In genomic region chr10:79982486-79982800, GRCh38 we compare ENCODE assay signal across 8 cellular contexts. TPM values are rescaled to one million over a fixed set of nuclear protein-coding genes. Genes with fewer than 3 reads are reported as not detected.
DNase-seq lines count a peak whose midpoint lies in the region; ATAC-seq and TF ChIP-seq lines count a peak whose summit lies in the region.

No MANE protein-coding gene starts in this region.

- H3K27me3 Mint-ChIP-seq in activated T-cell treated with anti-CD3 and anti-CD28 coated beads, Interleukin-2, amount 50 U/mL, for 24 hours: peaks cover 85% of the 10 kb centered on the region

- WGBS in mammary epithelial cell (ENCODE audit: low coverage, missing lambda C conversion rate): 12% methylated on average over 11 of the region's 11 CpGs

- peaks cover 3% of the 10 kb centered on the region for H3K9me3 ChIP-seq in mammary epithelial cell (replicated peaks; ENCODE audit: insufficient read depth, low read length)
- no peaks in the 10 kb centered on the region for H3K9me3 ChIP-seq in lower lobe of right lung
- no peaks in the 10 kb centered on the region for H3K9me3 ChIP-seq in tibial artery

- ATAC-seq in lower lobe of right lung: no peak

- DNase-seq in activated T-cell treated with anti-CD3 and anti-CD28 coated beads for 48 hours (ENCODE audit: low read depth) (peak; percentile 15), mammary epithelial cell (peak; percentile 4), lower lobe of right lung (no peak), tibial artery (no peak), HUDEP-2 (lab: John Stamatoyannopoulos, UW; ENCODE audit: unreplicated experiment in 76 of 76) (no peak), COLO668 (lab: John Stamatoyannopoulos, UW; ENCODE audit: unreplicated experiment) (no peak)
- no peak for DNase-seq in activated T-cell treated with anti-CD3 and anti-CD28 coated beads, Interleukin-2, amount 50 U/mL, for 24 hours
- no peak for DNase-seq in activated CD4-positive, CD25-positive, alpha-beta regulatory T cell (lab: John Stamatoyannopoulos, UW)

- BruUV-seq in mammary epithelial cell (replicated peaks; lab: Mats Ljungman, UMichigan): no TSS peak

- no peaks in the 10 kb centered on the region for H3K79me2 ChIP-seq in mammary epithelial cell (ENCODE audit: insufficient read depth, low read length)

- H3K36me3 ChIP-seq in mammary epithelial cell (ENCODE audit: insufficient read depth, low read length): no peaks in the 10 kb centered on the region
- H3K36me3 ChIP-seq in lower lobe of right lung: no peaks in the 10 kb centered on the region
- H3K36me3 ChIP-seq in tibial artery: no peaks in the 10 kb centered on the region

- H3K9me3 Mint-ChIP-seq in activated T-cell treated with anti-CD3 and anti-CD28 coated beads, Interleukin-2, amount 50 U/mL, for 24 hours: no peaks in the 10 kb centered on the region

- dilution Hi-C loops in mammary epithelial cell (cut with HindIII; ENCODE audit: low sequenced_read_pairs): no loop called here

- H3K27me3 ChIP-seq in mammary epithelial cell (ENCODE audit: insufficient read depth, low read length) (peaks cover 16% of the 10 kb centered on the region), lower lobe of right lung (ENCODE audit: low read depth) (peaks cover 13% of the 10 kb centered on the region), tibial artery (peaks cover 0 to 4% of the 10 kb centered on the region in 2 donors)

- no peaks in the 10 kb centered on the region for H4K20me1 ChIP-seq in mammary epithelial cell (ENCODE audit: insufficient read depth, low read length)

- H3K4me1 ChIP-seq in mammary epithelial cell (ENCODE audit: insufficient read depth, low read length): peaks cover 20% of the 10 kb centered on the region
- H3K4me1 ChIP-seq in lower lobe of right lung: peaks cover 17% of the 10 kb centered on the region
- H3K4me1 ChIP-seq in tibial artery: peaks cover 0 to 29% (median 5%) of the 10 kb centered on the region in 4 donors

- H3K27ac Mint-ChIP-seq in activated T-cell treated with anti-CD3 and anti-CD28 coated beads, Interleukin-2, amount 50 U/mL, for 24 hours: no peak overlapping the region

- peak overlapping the region; percentile 98 for H3K4me2 ChIP-seq in mammary epithelial cell (ENCODE audit: insufficient read depth, low read depth, low read length)

- no peak overlapping the region for H3K27ac ChIP-seq in mammary epithelial cell (ENCODE audit: insufficient read depth, low read depth, low read length)
- peak overlapping the region; percentile 92 for H3K27ac ChIP-seq in lower lobe of right lung
- peak overlapping the region; percentile 82 to 98 for H3K27ac ChIP-seq in tibial artery

- TF ChIP-seq CTCF in mammary epithelial cell (conservative IDR thresholded peaks at IDR 0.05 in 1 of 2, IDR thresholded peaks at IDR 0.05 in 1 of 2; ENCODE audit: extremely low read depth in 1 of 2, insufficient read depth in 1 of 2, low read depth in 1 of 2, low read length in 2 of 2): no peak
- no peak for TF ChIP-seq CTCF in lower lobe of right lung (IDR thresholded peaks at IDR 0.05)
- TF ChIP-seq CTCF in tibial artery (IDR thresholded peaks at IDR 0.05): no peak

- peak overlapping the region; percentile 91 for H2AFZ ChIP-seq in mammary epithelial cell (ENCODE audit: low read depth, low read length)

- no peak overlapping the region for H3K4me3 Mint-ChIP-seq in activated T-cell treated with anti-CD3 and anti-CD28 coated beads, Interleukin-2, amount 50 U/mL, for 24 hours

- CTCF ChIA-PET in mammary epithelial cell (lab: Charles Lee; ENCODE audit: low non-redundant PET): no interaction called here

- H3K36me3 Mint-ChIP-seq in activated T-cell treated with anti-CD3 and anti-CD28 coated beads, Interleukin-2, amount 50 U/mL, for 24 hours (ENCODE audit: low read depth): no peaks in the 10 kb centered on the region

- in situ Hi-C loops in mammary epithelial cell (cut with MboI; ENCODE audit: low sequenced_read_pairs in 2 of 2): no loop called here

- H3K4me1 Mint-ChIP-seq in activated T-cell treated with anti-CD3 and anti-CD28 coated beads, Interleukin-2, amount 50 U/mL, for 24 hours (ENCODE audit: low read depth): peaks cover 26% of the 10 kb centered on the region

- intact Hi-C loops in mammary epithelial cell (cut with micrococcal nuclease): no loop called here
- intact Hi-C loops in lower lobe of right lung (cut with DNase I): no loop called here
- intact Hi-C loops in tibial artery (cut with DNase I; ENCODE audit: low total_unique reads): no loop called here

- H3K4me3 ChIP-seq in mammary epithelial cell (replicated peaks in 1 of 3; ENCODE audit: insufficient read depth in 1 of 3, low read depth in 2 of 3, low read length in 3 of 3) (peak overlapping the region in 2 of 3 experiments; percentile 55 to 58), lower lobe of right lung (peak overlapping the region; percentile 70), tibial artery (peak overlapping the region; percentile 63 to 96)

- no peak overlapping the region for H3K9ac ChIP-seq in mammary epithelial cell (ENCODE audit: insufficient read depth, low read length)

RNA-seq across cellular contexts. Expression of gene SFTPD, which starts 33.5 kb away (rescaled TPM):
- under 1 TPM in 1 of 2 donors, not detected in 1; 0.33 TPM for total RNA-seq in mammary epithelial cell
- polyA plus RNA-seq in mammary epithelial cell: not detected
- not detected for polyA minus RNA-seq in mammary epithelial cell
- total RNA-seq in lower lobe of right lung: 630 TPM

Comparison
In these comparisons a context has a peak if more than half of its experiments do, and no peak if none do; other contexts are left out.
1. DNase-seq: peak in activated T-cell treated with anti-CD3 and anti-CD28 coated beads for 48 hours (single experiment) and mammary epithelial cell (single experiment); none in activated T-cell treated with anti-CD3 and anti-CD28 coated beads, Interleukin-2, amount 50 U/mL, for 24 hours (single experiment), lower lobe of right lung (single experiment), tibial artery (0 of 2), HUDEP-2 (0 of 76), activated CD4-positive, CD25-positive, alpha-beta regulatory T cell (0 of 4) and COLO668 (single experiment).
2. RNA of gene SFTPD, which starts 33.5 kb away (total RNA-seq): 630 TPM in lower lobe of right lung (single experiment); 0.33 TPM in mammary epithelial cell; every median in the first group is over 100 times any median in the second.
3. Peak in every context shown above with its lines, with median percentiles within 50 percentile points of each other: H3K4me3 ChIP-seq.